Comparison of ENCODE assay signal across 1 cellular context in the genomic region with DNA sequence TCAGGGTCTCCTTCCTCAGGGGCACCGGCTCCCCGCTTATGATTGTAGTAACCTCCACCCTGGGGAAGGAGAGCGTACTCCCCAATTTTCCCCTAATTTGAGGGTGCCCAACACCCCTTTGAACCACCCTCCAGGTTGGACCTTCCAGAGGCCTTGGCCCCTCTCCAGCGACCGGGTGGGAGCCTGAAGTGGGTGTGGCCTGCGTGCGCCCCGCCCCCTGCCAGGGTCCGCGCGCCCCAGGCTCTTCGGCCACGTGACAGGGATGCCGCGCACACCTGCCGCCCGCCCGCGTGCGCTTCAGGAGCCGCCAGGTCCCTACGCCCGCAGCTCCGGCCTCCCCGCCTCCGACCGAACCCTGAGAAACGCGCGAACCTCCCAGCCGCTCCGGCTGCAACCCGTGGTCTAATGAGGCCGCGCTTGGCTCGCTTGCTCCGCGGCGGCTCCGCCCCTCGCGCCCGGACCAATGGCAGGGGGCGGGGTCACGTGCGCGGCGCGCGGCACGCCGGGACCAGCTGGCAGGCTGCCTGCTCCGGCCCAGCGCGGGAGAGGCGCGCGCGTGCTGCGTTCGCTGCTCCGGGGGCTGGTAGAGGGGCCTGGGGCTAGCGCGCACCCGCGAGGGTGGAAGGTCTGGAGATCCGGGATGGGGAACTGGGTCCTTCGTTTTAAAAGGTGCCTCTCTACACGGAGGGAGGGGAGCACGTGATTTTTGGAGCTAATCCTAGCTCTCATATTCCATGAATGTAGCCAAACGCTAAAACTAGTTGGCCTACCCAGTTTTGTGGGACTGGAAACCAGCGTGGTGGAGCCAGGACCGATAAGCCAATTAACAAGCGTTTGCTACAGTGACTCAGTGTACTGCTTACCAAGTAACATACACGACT.
TF ChIP-seq lines count a peak whose summit lies in the region.

A gene (minus strand): TSS at position 404 of the 881 bp plus-strand sequence. CDS start 618 bp downstream, outside the sequence.

TF ChIP-seq in HepG2, 621 proteins besides CTCF, POLR2A, EP300 and RAD21 (continued from another document and continues in another):
- TF ChIP-seq, protein P1, sequence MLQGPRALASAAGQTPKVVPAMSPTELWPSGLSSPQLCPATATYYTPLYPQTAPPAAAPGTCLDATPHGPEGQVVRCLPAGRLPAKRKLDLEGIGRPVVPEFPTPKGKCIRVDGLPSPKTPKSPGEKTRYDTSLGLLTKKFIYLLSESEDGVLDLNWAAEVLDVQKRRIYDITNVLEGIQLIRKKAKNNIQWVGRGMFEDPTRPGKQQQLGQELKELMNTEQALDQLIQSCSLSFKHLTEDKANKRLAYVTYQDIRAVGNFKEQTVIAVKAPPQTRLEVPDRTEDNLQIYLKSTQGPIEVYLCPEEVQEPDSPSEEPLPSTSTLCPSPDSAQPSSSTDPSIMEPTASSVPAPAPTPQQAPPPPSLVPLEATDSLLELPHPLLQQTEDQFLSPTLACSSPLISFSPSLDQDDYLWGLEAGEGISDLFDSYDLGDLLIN (CRISPR knock-in tag; IDR thresholded peaks at IDR 0.05; ENCODE audit: borderline replicate concordance): no peak
- peak; percentile 87; the same call in 2 of the 3 replicates for TF ChIP-seq MXI1 (IDR thresholded peaks at IDR 0.05; ENCODE audit: borderline replicate concordance, low read depth, low read length)
- TF ChIP-seq ZNF256 (CRISPR knock-in tag; conservative IDR thresholded peaks at IDR 0.05): no peak
- TF ChIP-seq BRD4 (CRISPR knock-in tag; IDR thresholded peaks at IDR 0.05): peak; percentile 75
- TF ChIP-seq, protein P2, sequence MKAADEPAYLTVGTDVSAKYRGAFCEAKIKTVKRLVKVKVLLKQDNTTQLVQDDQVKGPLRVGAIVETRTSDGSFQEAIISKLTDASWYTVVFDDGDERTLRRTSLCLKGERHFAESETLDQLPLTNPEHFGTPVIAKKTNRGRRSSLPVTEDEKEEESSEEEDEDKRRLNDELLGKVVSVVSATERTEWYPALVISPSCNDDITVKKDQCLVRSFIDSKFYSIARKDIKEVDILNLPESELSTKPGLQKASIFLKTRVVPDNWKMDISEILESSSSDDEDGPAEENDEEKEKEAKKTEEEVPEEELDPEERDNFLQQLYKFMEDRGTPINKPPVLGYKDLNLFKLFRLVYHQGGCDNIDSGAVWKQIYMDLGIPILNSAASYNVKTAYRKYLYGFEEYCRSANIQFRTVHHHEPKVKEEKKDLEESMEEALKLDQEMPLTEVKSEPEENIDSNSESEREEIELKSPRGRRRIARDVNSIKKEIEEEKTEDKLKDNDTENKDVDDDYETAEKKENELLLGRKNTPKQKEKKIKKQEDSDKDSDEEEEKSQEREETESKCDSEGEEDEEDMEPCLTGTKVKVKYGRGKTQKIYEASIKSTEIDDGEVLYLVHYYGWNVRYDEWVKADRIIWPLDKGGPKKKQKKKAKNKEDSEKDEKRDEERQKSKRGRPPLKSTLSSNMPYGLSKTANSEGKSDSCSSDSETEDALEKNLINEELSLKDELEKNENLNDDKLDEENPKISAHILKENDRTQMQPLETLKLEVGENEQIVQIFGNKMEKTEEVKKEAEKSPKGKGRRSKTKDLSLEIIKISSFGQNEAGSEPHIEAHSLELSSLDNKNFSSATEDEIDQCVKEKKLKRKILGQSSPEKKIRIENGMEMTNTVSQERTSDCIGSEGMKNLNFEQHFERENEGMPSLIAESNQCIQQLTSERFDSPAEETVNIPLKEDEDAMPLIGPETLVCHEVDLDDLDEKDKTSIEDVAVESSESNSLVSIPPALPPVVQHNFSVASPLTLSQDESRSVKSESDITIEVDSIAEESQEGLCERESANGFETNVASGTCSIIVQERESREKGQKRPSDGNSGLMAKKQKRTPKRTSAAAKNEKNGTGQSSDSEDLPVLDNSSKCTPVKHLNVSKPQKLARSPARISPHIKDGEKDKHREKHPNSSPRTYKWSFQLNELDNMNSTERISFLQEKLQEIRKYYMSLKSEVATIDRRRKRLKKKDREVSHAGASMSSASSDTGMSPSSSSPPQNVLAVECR (CRISPR knock-in tag; IDR thresholded peaks at IDR 0.05; ENCODE audit: borderline replicate concordance): peak; percentile 90
- peak; percentile 94; the same call in 1 of the 2 replicates for TF ChIP-seq ZNF570 (CRISPR knock-in tag; IDR thresholded peaks at IDR 0.05; ENCODE audit: borderline replicate concordance)
- TF ChIP-seq, protein P3, sequence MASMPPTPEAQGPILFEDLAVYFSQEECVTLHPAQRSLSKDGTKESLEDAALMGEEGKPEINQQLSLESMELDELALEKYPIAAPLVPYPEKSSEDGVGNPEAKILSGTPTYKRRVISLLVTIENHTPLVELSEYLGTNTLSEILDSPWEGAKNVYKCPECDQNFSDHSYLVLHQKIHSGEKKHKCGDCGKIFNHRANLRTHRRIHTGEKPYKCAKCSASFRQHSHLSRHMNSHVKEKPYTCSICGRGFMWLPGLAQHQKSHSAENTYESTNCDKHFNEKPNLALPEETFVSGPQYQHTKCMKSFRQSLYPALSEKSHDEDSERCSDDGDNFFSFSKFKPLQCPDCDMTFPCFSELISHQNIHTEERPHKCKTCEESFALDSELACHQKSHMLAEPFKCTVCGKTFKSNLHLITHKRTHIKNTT (CRISPR knock-in tag; IDR thresholded peaks at IDR 0.05): 0 out of 2 replicates have a peak, but pooled peaks have one; percentile 17
- TF ChIP-seq NR2C2 (CRISPR knock-in tag; IDR thresholded peaks at IDR 0.05; ENCODE audit: borderline replicate concordance): peak; percentile 69
- peak; percentile 91; the same call in 1 of the 2 replicates for TF ChIP-seq ZNF589 (CRISPR knock-in tag; conservative IDR thresholded peaks at IDR 0.05)
- peak; percentile 71; the same call in 1 of the 2 replicates for TF ChIP-seq ZNF343 (CRISPR knock-in tag; IDR thresholded peaks at IDR 0.05)
- TF ChIP-seq ZNF251 (CRISPR knock-in tag; IDR thresholded peaks at IDR 0.05): peak; percentile 40; the same call in 1 of the 2 replicates
- TF ChIP-seq GFI1 (CRISPR knock-in tag; IDR thresholded peaks at IDR 0.05; ENCODE audit: borderline replicate concordance): peak; percentile 81
- TF ChIP-seq REL (CRISPR knock-in tag; conservative IDR thresholded peaks at IDR 0.05): peak; percentile 94; the same call in 1 of the 2 replicates
- TF ChIP-seq, protein P4, sequence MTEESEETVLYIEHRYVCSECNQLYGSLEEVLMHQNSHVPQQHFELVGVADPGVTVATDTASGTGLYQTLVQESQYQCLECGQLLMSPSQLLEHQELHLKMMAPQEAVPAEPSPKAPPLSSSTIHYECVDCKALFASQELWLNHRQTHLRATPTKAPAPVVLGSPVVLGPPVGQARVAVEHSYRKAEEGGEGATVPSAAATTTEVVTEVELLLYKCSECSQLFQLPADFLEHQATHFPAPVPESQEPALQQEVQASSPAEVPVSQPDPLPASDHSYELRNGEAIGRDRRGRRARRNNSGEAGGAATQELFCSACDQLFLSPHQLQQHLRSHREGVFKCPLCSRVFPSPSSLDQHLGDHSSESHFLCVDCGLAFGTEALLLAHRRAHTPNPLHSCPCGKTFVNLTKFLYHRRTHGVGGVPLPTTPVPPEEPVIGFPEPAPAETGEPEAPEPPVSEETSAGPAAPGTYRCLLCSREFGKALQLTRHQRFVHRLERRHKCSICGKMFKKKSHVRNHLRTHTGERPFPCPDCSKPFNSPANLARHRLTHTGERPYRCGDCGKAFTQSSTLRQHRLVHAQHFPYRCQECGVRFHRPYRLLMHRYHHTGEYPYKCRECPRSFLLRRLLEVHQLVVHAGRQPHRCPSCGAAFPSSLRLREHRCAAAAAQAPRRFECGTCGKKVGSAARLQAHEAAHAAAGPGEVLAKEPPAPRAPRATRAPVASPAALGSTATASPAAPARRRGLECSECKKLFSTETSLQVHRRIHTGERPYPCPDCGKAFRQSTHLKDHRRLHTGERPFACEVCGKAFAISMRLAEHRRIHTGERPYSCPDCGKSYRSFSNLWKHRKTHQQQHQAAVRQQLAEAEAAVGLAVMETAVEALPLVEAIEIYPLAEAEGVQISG (CRISPR knock-in tag; IDR thresholded peaks at IDR 0.05): peak; percentile 91
- TF ChIP-seq, protein P5, sequence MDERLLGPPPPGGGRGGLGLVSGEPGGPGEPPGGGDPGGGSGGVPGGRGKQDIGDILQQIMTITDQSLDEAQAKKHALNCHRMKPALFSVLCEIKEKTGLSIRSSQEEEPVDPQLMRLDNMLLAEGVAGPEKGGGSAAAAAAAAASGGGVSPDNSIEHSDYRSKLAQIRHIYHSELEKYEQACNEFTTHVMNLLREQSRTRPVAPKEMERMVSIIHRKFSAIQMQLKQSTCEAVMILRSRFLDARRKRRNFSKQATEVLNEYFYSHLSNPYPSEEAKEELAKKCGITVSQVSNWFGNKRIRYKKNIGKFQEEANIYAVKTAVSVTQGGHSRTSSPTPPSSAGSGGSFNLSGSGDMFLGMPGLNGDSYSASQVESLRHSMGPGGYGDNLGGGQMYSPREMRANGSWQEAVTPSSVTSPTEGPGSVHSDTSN (CRISPR knock-in tag; IDR thresholded peaks at IDR 0.05): no peak
- TF ChIP-seq ZKSCAN5 (CRISPR knock-in tag; IDR thresholded peaks at IDR 0.05): no peak
- peak; percentile 73; the same call in 1 of the 2 replicates for TF ChIP-seq KAT7 (CRISPR knock-in tag; IDR thresholded peaks at IDR 0.05; ENCODE audit: borderline replicate concordance)
- TF ChIP-seq ZBTB42 (CRISPR knock-in tag; IDR thresholded peaks at IDR 0.05): peak; percentile 84; the same call in 1 of the 2 replicates
- no peak for TF ChIP-seq CBX1 (IDR thresholded peaks at IDR 0.05; ENCODE audit: low read depth)
- peak; percentile 95 for TF ChIP-seq ZNF562 (CRISPR knock-in tag; IDR thresholded peaks at IDR 0.05; ENCODE audit: borderline replicate concordance)
- TF ChIP-seq, protein P6, sequence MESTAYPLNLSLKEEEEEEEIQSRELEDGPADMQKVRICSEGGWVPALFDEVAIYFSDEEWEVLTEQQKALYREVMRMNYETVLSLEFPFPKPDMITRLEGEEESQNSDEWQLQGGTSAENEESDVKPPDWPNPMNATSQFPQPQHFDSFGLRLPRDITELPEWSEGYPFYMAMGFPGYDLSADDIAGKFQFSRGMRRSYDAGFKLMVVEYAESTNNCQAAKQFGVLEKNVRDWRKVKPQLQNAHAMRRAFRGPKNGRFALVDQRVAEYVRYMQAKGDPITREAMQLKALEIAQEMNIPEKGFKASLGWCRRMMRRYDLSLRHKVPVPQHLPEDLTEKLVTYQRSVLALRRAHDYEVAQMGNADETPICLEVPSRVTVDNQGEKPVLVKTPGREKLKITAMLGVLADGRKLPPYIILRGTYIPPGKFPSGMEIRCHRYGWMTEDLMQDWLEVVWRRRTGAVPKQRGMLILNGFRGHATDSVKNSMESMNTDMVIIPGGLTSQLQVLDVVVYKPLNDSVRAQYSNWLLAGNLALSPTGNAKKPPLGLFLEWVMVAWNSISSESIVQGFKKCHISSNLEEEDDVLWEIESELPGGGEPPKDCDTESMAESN (CRISPR knock-in tag; conservative IDR thresholded peaks at IDR 0.05): peak; percentile 91
- peak; percentile 95 for TF ChIP-seq ZMYM4 (CRISPR knock-in tag; IDR thresholded peaks at IDR 0.05)
- TF ChIP-seq, protein P7, sequence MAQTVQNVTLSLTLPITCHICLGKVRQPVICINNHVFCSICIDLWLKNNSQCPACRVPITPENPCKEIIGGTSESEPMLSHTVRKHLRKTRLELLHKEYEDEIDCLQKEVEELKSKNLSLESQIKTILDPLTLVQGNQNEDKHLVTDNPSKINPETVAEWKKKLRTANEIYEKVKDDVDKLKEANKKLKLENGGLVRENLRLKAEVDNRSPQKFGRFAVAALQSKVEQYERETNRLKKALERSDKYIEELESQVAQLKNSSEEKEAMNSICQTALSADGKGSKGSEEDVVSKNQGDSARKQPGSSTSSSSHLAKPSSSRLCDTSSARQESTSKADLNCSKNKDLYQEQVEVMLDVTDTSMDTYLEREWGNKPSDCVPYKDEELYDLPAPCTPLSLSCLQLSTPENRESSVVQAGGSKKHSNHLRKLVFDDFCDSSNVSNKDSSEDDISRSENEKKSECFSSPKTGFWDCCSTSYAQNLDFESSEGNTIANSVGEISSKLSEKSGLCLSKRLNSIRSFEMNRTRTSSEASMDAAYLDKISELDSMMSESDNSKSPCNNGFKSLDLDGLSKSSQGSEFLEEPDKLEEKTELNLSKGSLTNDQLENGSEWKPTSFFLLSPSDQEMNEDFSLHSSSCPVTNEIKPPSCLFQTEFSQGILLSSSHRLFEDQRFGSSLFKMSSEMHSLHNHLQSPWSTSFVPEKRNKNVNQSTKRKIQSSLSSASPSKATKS (CRISPR knock-in tag; IDR thresholded peaks at IDR 0.05): peak; percentile 71; the same call in 1 of the 2 replicates
- TF ChIP-seq, protein P8, sequence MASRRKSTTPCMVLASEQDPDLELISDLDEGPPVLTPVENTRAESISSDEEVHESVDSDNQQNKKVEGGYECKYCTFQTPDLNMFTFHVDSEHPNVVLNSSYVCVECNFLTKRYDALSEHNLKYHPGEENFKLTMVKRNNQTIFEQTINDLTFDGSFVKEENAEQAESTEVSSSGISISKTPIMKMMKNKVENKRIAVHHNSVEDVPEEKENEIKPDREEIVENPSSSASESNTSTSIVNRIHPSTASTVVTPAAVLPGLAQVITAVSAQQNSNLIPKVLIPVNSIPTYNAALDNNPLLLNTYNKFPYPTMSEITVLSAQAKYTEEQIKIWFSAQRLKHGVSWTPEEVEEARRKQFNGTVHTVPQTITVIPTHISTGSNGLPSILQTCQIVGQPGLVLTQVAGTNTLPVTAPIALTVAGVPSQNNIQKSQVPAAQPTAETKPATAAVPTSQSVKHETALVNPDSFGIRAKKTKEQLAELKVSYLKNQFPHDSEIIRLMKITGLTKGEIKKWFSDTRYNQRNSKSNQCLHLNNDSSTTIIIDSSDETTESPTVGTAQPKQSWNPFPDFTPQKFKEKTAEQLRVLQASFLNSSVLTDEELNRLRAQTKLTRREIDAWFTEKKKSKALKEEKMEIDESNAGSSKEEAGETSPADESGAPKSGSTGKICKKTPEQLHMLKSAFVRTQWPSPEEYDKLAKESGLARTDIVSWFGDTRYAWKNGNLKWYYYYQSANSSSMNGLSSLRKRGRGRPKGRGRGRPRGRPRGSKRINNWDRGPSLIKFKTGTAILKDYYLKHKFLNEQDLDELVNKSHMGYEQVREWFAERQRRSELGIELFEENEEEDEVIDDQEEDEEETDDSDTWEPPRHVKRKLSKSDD (CRISPR knock-in tag; IDR thresholded peaks at IDR 0.05; ENCODE audit: low read depth): peak; percentile 80; the same call in 1 of the 2 replicates
- TF ChIP-seq, protein P9, sequence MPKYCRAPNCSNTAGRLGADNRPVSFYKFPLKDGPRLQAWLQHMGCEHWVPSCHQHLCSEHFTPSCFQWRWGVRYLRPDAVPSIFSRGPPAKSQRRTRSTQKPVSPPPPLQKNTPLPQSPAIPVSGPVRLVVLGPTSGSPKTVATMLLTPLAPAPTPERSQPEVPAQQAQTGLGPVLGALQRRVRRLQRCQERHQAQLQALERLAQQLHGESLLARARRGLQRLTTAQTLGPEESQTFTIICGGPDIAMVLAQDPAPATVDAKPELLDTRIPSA (CRISPR knock-in tag; IDR thresholded peaks at IDR 0.05; ENCODE audit: borderline replicate concordance): 0 out of 2 replicates have a peak, but pooled peaks have one; percentile 3
- TF ChIP-seq SIN3A (IDR thresholded peaks at IDR 0.05; ENCODE audit: borderline replicate concordance, low read depth, low read length): no peak
- TF ChIP-seq TRIM24 (CRISPR knock-in tag; IDR thresholded peaks at IDR 0.05): no peak
- TF ChIP-seq ZFP82 (CRISPR knock-in tag; IDR thresholded peaks at IDR 0.05; ENCODE audit: borderline replicate concordance): peak; percentile 78; the same call in 1 of the 2 replicates
- no peak for TF ChIP-seq ATAD3A (CRISPR knock-in tag; IDR thresholded peaks at IDR 0.05)
- TF ChIP-seq HOXA3 (CRISPR knock-in tag; IDR thresholded peaks at IDR 0.05): peak; percentile 90
